In the genomic region with DNA sequence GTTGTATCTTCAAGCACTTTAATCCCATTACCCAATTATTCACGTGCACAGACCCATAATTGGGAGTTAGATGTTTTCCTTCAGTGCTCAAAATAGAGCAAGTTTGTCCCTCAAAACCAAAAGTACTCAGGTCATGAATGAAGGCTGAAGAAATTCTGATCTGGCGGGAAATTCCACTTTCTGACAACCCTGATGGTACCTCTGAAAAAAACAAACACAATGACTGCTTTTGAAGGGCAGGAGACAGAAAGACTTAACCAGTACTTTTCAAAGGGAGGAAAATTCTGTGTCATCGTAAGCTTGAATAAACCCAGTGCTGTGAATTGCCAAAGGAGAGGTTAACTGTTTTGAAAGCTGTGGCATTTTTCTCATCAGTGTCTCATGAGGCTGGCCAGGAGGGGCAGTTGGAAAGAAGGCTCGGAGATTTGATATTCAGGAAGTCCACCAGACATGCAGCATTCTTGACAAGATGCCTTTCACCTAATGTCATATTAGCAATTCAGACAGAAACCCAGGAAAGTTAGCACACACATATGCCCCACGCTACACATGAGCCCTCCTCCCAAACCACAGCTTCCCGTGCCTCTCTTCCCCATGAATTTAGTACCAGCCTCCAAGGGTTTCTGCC, we compare ENCODE assay signal across 11 cellular contexts.
DNase-seq lines count a peak whose midpoint lies in the region; ATAC-seq, FAIRE-seq and TF ChIP-seq lines count a peak whose summit lies in the region.
"Had no signal": no experiment of that assay in that cellular context is flagged by ENCODE, and none has a peak within 500 bp of the region (broad histone marks: within the 10 kb centered on the region; RNA-seq: fewer than 3 reads in every experiment).

No MANE protein-coding gene starts in this region.

- H4K12ac ChIP-seq in trophoblast cell (ENCODE audit: low read depth, low read length): peak overlapping the region; percentile 81

- H3K36me3 ChIP-seq in trophoblast cell (ENCODE audit: control insufficient read depth in 1 of 2, insufficient read depth in 2 of 2, low read length in 2 of 2): no peaks in the 10 kb centered on the region
- H3K36me3 ChIP-seq: vagina had no signal

- intact Hi-C loops in Calu3 (cut with micrococcal nuclease; ENCODE audit: unreplicated experiment): no loop called here

- H3K23ac ChIP-seq in trophoblast cell (ENCODE audit: low read length): no peak overlapping the region

- peak overlapping the region; percentile 100 for H4K91ac ChIP-seq in trophoblast cell (ENCODE audit: low read depth, low read length)

- H3K27ac ChIP-seq in epithelial cell of prostate (peak overlapping the region; percentile 77), trophoblast cell (ENCODE audit: low read depth, low read length) (peak overlapping the region; percentile 100)
- H3K27ac ChIP-seq: vagina had no signal

- no peak for FAIRE-seq in D721Med (lab: Jason Lieb, UNC)
- FAIRE-seq: GM19239 had no signal

- H3K4me1 Mint-ChIP-seq in Calu3 (ENCODE audit: low read depth, unreplicated experiment) (peaks cover 41% of the 10 kb centered on the region), progenitor cell of endocrine pancreas (ENCODE audit: low read depth) (peaks cover 61% of the 10 kb centered on the region)
- H3K4me1 Mint-ChIP-seq: naive B cell had no signal

- BruUV-seq in Calu3 (replicated peaks; lab: Mats Ljungman, UMichigan): no TSS peak

- peaks cover 10% of the 10 kb centered on the region for H3K79me2 ChIP-seq in trophoblast cell (ENCODE audit: control insufficient read depth, insufficient read depth, low read length, poor library complexity)

- H2BK5ac ChIP-seq in trophoblast cell (ENCODE audit: low read depth, low read length, poor library complexity): peak overlapping the region; percentile 100

- H3K4ac ChIP-seq in trophoblast cell (ENCODE audit: low read depth, low read length): peak overlapping the region; percentile 94

- no peaks in the 10 kb centered on the region for H3K36me3 Mint-ChIP-seq in Calu3 (ENCODE audit: insufficient read depth, unreplicated experiment)
- H3K36me3 Mint-ChIP-seq in progenitor cell of endocrine pancreas (ENCODE audit: insufficient read depth): no peaks in the 10 kb centered on the region
- H3K36me3 Mint-ChIP-seq: naive B cell had no signal

- peak overlapping the region; percentile 35 for H3K4me2 ChIP-seq in trophoblast cell (ENCODE audit: low read length)

- peak overlapping the region; percentile 93 for H2AK5ac ChIP-seq in trophoblast cell (ENCODE audit: low read length)

- H3K9me3 Mint-ChIP-seq in Calu3 (ENCODE audit: low read depth, unreplicated experiment) (no peaks in the 10 kb centered on the region), progenitor cell of endocrine pancreas (ENCODE audit: low read depth) (no peaks in the 10 kb centered on the region)
- H3K9me3 Mint-ChIP-seq: naive B cell had no signal

- H3K79me1 ChIP-seq in trophoblast cell (ENCODE audit: low read length): peaks cover 58% of the 10 kb centered on the region

- peak overlapping the region; percentile 95 for H3K18ac ChIP-seq in trophoblast cell (ENCODE audit: low read length)

- peak overlapping the region; percentile 100 for H2BK120ac ChIP-seq in trophoblast cell (ENCODE audit: insufficient read depth, low read length, poor library complexity)

- H3K27me3 Mint-ChIP-seq in Calu3 (ENCODE audit: unreplicated experiment): no peaks in the 10 kb centered on the region
- H3K27me3 Mint-ChIP-seq in progenitor cell of endocrine pancreas: peaks cover 58% of the 10 kb centered on the region

- H3K27ac Mint-ChIP-seq in Calu3 (ENCODE audit: unreplicated experiment) (no peak overlapping the region), progenitor cell of endocrine pancreas (no peak overlapping the region)

- no peak overlapping the region for H3K4me3 ChIP-seq in trophoblast cell (ENCODE audit: low read depth, low read length)
- H3K4me3 ChIP-seq: vagina had no signal

- H3K27me3 ChIP-seq in trophoblast cell (ENCODE audit: insufficient read depth, low read length): no peaks in the 10 kb centered on the region
- H3K27me3 ChIP-seq: vagina had no signal

- peak overlapping the region; percentile 99 for H3K14ac ChIP-seq in trophoblast cell (ENCODE audit: low read length)

- H3K4me1 ChIP-seq in trophoblast cell (ENCODE audit: control insufficient read depth in 1 of 2, insufficient read depth in 2 of 2, low read length in 2 of 2): peaks cover 45% of the 10 kb centered on the region in 2 experiments

- H2BK12ac ChIP-seq in trophoblast cell (ENCODE audit: low read length): peak overlapping the region; percentile 97

- peak overlapping the region; percentile 67 for H3K9ac ChIP-seq in trophoblast cell (ENCODE audit: low read length)

- CTCF ChIA-PET in Calu3 (lab: Charles Lee): no interaction called here

- no CpG with 5 or more reads among the region's 6 CpGs for WGBS in trophoblast cell (ENCODE audit: extremely low coverage, insufficient coverage, insufficient read length)

- no peak overlapping the region for H3K4me3 Mint-ChIP-seq in Calu3 (ENCODE audit: low read depth, unreplicated experiment)
- H3K4me3 Mint-ChIP-seq in progenitor cell of endocrine pancreas (ENCODE audit: low read depth): no peak overlapping the region
- H3K4me3 Mint-ChIP-seq: naive B cell had no signal

- H4K8ac ChIP-seq in trophoblast cell (ENCODE audit: low read depth, low read length): peak overlapping the region; percentile 96

- no peaks in the 10 kb centered on the region for H3K9me3 ChIP-seq in trophoblast cell (ENCODE audit: insufficient read depth, low read depth, low read length)
- H3K9me3 ChIP-seq: vagina had no signal

- peak overlapping the region; percentile 87 for H2AFZ ChIP-seq in trophoblast cell (ENCODE audit: insufficient read depth, low read length, poor library complexity)

- no peak for ATAC-seq in GM21825 (IDR thresholded peaks at IDR 0.05; ENCODE audit: unreplicated experiment)

- TF ChIP-seq CTCF in Calu3 (IDR thresholded peaks at IDR 0.05; ENCODE audit: unreplicated experiment) (no peak), progenitor cell of endocrine pancreas (IDR thresholded peaks at IDR 0.05; ENCODE audit: unreplicated experiment) (no peak), D721Med (IDR thresholded peaks at IDR 0.05; ENCODE audit: insufficient read depth, missing control alignments) (no peak)

- peak; percentile 29 for DNase-seq in Calu3
- peak; percentile 97 for DNase-seq in NCI-H226
- DNase-seq in epithelial cell of prostate (ENCODE audit: low read depth, low spot score): peak; percentile 59
- peak; percentile 83 to 90 for DNase-seq in trophoblast cell
- no peak for DNase-seq in medulla oblongata (ENCODE audit: extremely low spot score)
- no peak for DNase-seq in progenitor cell of endocrine pancreas (ENCODE audit: low spot score, unreplicated experiment)
- no peak for DNase-seq in D721Med (ENCODE audit: insufficient read length, low spot score)
- DNase-seq: naive B cell had no signal

Comparison
In these comparisons a context has a peak if more than half of its experiments do, and no peak if none do; other contexts are left out.
1. DNase-seq: peak in Calu3 (single experiment), NCI-H226 (single experiment), epithelial cell of prostate (single experiment) and trophoblast cell (2 of 2); none in medulla oblongata (single experiment), progenitor cell of endocrine pancreas (single experiment) and D721Med (single experiment).